In the genomic region with DNA sequence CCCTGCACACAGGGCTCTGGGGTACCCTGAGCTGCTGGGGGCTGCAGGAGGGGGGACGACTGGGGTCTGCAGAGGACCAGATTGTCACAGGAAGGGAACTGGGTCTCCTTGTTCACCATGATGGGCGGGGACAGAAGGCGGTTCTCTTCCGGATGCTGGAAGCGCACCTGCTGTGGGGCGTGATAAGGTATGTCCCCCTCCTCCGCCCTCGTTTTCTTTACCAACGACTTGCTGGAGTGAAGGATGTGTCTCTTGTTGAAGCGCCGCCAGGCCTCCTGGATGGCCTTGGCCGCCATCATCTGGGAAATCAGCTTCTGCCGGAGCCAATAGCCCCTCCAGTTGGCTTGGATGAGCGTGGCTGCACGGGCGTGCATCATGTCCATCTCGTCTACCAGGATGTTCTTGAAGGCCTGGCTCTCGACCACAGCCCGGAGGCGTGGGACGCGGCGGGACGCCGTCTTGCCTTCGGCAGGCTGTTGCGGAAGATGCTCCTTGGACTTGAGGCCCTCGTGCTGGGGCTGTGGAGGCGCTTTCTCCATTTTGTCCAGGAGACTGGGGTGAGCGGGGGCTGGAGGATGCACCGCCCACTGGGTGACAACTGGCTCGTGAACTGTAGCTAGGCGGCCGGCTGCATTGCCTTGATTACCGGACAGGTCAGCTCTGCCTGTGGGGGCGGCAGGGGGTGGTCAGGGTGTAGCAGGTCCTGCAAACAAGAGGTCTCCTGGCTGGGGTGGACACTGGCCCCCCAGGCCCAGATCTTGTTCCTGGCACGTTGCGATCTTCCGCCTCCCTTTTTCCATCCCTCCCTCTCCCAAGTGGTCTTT, we compare ENCODE assay signal across 19 cellular contexts. TPM values are rescaled to one million over a fixed set of nuclear protein-coding genes. Genes with fewer than 3 reads are reported as not detected.
DNase-seq lines count a peak whose midpoint lies in the region; FAIRE-seq and TF ChIP-seq lines count a peak whose summit lies in the region.
"Had no signal": no experiment of that assay in that cellular context is flagged by ENCODE, and none has a peak within 500 bp of the region (broad histone marks: within the 10 kb centered on the region; RNA-seq: fewer than 3 reads in every experiment).

No MANE protein-coding gene starts in this region.

- peak overlapping the region; percentile 73 for H3K27ac ChIP-seq in KOPT-K1 (ENCODE audit: low read depth, low read length, poor library complexity, severe bottlenecking)
- no peak overlapping the region for H3K27ac ChIP-seq in H1 (ENCODE audit: low read depth, low read length)
- no peak overlapping the region for H3K27ac ChIP-seq in neuronal stem cell (replicated peaks; ENCODE audit: low read length)
- H3K27ac ChIP-seq: 22Rv1 had no signal

- H3K79me1 ChIP-seq in H1 (ENCODE audit: low read depth, low read length) (no peaks in the 10 kb centered on the region; the same call in 1 of the 2 replicates), neuronal stem cell (ENCODE audit: low read depth, low read length) (peaks cover 4% of the 10 kb centered on the region)

- H3K27me3 Mint-ChIP-seq in activated CD4-positive, alpha-beta T cell treated with anti-CD3 and anti-CD28 coated beads, Interleukin-2, amount 10 ng/mL, durations not matched to agents 24 days and 14 days, result no peaks in the 10 kb centered on the region
- no peaks in the 10 kb centered on the region for H3K27me3 Mint-ChIP-seq in activated CD4-positive, alpha-beta T cell treated with anti-CD3 and anti-CD28 coated beads, Interleukin-2, amount 10 ng/mL, durations not matched to agents 7 days and 5 days
- H3K27me3 Mint-ChIP-seq in nephron progenitor cell (ENCODE audit: low read depth, poor library complexity) (peaks cover 2% of the 10 kb centered on the region), HFFc6 (ENCODE audit: insufficient read depth) (peaks cover 13% of the 10 kb centered on the region)

- H2BK20ac ChIP-seq in H1 (ENCODE audit: low read length), result no peak overlapping the region

- H3K9ac ChIP-seq in H1 (replicated peaks in 1 of 4; ENCODE audit: extremely low read depth in 1 of 4, low read depth in 3 of 4, low read length in 3 of 4) (no peak overlapping the region), neuronal stem cell (ENCODE audit: low read depth, low read length, poor library complexity) (no peak overlapping the region)
- H3K9ac ChIP-seq: BLaER1 had no signal

- WGBS in H1 (ENCODE audit: extremely low coverage in 1 of 2, insufficient coverage in 1 of 2, insufficient read length in 1 of 2, insufficient replicate concordance in 2 of 2, low coverage in 1 of 2, low lambda C conversion rate in 2 of 2, missing lambda C conversion rate in 1 of 2), 2 experiments, result 95% methylated on average over 33 of the region's 39 CpGs; no CpG with 5 or more reads in 1 of the 2 experiments
- WGBS in neuronal stem cell (ENCODE audit: extremely low coverage in 2 of 2, insufficient read length in 2 of 2, insufficient replicate concordance in 1 of 2), 2 donors, result no CpG with 5 or more reads among the region's 39 CpGs

- H4K20me1 ChIP-seq in H1 (replicated peaks in 1 of 2; ENCODE audit: control insufficient read depth in 1 of 2, insufficient read depth in 2 of 2, low read length in 2 of 2), result peaks cover 0 to 1% of the 10 kb centered on the region in 2 experiments

- H4K5ac ChIP-seq in H1 (ENCODE audit: insufficient read length, low read depth, low read length), result no peak overlapping the region

- H4K91ac ChIP-seq in H1 (replicated peaks; ENCODE audit: insufficient read length, low read length), result no peak overlapping the region
- H4K91ac ChIP-seq in neuronal stem cell (ENCODE audit: low read depth, low read length, poor library complexity), result no peak overlapping the region

- no peak overlapping the region for H3K4me3 Mint-ChIP-seq in activated CD4-positive, alpha-beta T cell treated with anti-CD3 and anti-CD28 coated beads, Interleukin-2, amount 10 ng/mL, durations not matched to agents 24 days and 14 days
- no peak overlapping the region for H3K4me3 Mint-ChIP-seq in activated CD4-positive, alpha-beta T cell treated with anti-CD3 and anti-CD28 coated beads, Interleukin-2, amount 10 ng/mL, durations not matched to agents 7 days and 5 days
- H3K4me3 Mint-ChIP-seq in nephron progenitor cell, result no peak overlapping the region
- no peak overlapping the region for H3K4me3 Mint-ChIP-seq in HFFc6

- H3K79me2 ChIP-seq in H1 (ENCODE audit: control insufficient read depth in 1 of 2, insufficient read depth in 2 of 2, low read length in 2 of 2), result no peaks in the 10 kb centered on the region

- POLR2A ChIA-PET in activated CD4-positive, alpha-beta T cell treated with anti-CD3 and anti-CD28 coated beads, Interleukin-2, amount 10 ng/mL, durations not matched to agents 7 days and 5 days (lab: Charles Lee), result no interaction called here
- POLR2A ChIA-PET in H1 (lab: Charles Lee; ENCODE audit: partially characterized antibody), result interaction anchor here (1.0 to 1.3 kb wide), 2 partner anchors 14 to 36 kb away, joined by 5 to 6 read pairs; partner anchors contain the start of gene JUND

- no peak overlapping the region for H2AK5ac ChIP-seq in H1 (ENCODE audit: low read depth, low read length)
- no peak overlapping the region for H2AK5ac ChIP-seq in neuronal stem cell (ENCODE audit: low read depth, low read length)

- no peaks in the 10 kb centered on the region; the same call in 1 of the 2 replicates for H3K23me2 ChIP-seq in H1 (ENCODE audit: low read depth, low read length)

- H3K23ac ChIP-seq in H1 (ENCODE audit: insufficient read length) (no peak overlapping the region), neuronal stem cell (ENCODE audit: low read depth, low read length, poor library complexity) (peak overlapping the region; percentile 25)

- no peak overlapping the region for H2BK12ac ChIP-seq in H1 (ENCODE audit: low read depth, low read length)
- no peak overlapping the region for H2BK12ac ChIP-seq in neuronal stem cell (ENCODE audit: low read length)

- TF ChIP-seq EP300 in H1 (IDR thresholded peaks at IDR 0.05; ENCODE audit: borderline replicate concordance in 1 of 2, low read depth in 2 of 2, low read length in 2 of 2), result no peak

- TF ChIP-seq POLR2A in H1 (IDR thresholded peaks at IDR 0.05; ENCODE audit: control extremely low read depth in 1 of 2, low read depth in 2 of 2, low read length in 2 of 2), result no peak

- H2BK5ac ChIP-seq in H1 (ENCODE audit: low read depth, low read length) (no peak overlapping the region), neuronal stem cell (ENCODE audit: low read length) (no peak overlapping the region)

- no peak for TF ChIP-seq CTCF in H1 (IDR thresholded peaks at IDR 0.05; ENCODE audit: control extremely low read depth in 1 of 3, insufficient read depth in 1 of 3, low read depth in 1 of 3, low read length in 3 of 3)
- TF ChIP-seq CTCF in nephron progenitor cell (IDR thresholded peaks at IDR 0.05), result no peak
- TF ChIP-seq CTCF in HFFc6 (IDR thresholded peaks at IDR 0.05), result no peak

- no peak overlapping the region for H3K14ac ChIP-seq in H1 (ENCODE audit: insufficient read length)
- H3K14ac ChIP-seq in neuronal stem cell (ENCODE audit: low read length), result no peak overlapping the region

- H3K9me3 ChIP-seq in KOPT-K1 (ENCODE audit: insufficient read depth, low read length, poor library complexity, severe bottlenecking) (no peaks in the 10 kb centered on the region), H1 (ENCODE audit: insufficient read depth in 2 of 2, low read depth in 1 of 2, low read length in 1 of 2) (no peaks in the 10 kb centered on the region), neuronal stem cell (replicated peaks in 1 of 2; ENCODE audit: control insufficient read depth in 2 of 2, insufficient read depth in 1 of 2, low read depth in 1 of 2, low read length in 2 of 2) (no peaks in the 10 kb centered on the region)
- H3K9me3 ChIP-seq: BLaER1, Caco-2 had no signal

- H3K18ac ChIP-seq in H1 (ENCODE audit: extremely low read depth, low read length) (no peak overlapping the region), neuronal stem cell (ENCODE audit: low read length) (no peak overlapping the region)

- H2BK15ac ChIP-seq in H1 (ENCODE audit: low read length) (no peak overlapping the region), neuronal stem cell (ENCODE audit: low read length) (no peak overlapping the region)

- H2BK120ac ChIP-seq in H1 (replicated peaks; ENCODE audit: low read depth, low read length), result no peak overlapping the region
- no peak overlapping the region for H2BK120ac ChIP-seq in neuronal stem cell (ENCODE audit: low read depth, low read length)

- no peaks in the 10 kb centered on the region for H3K9me3 Mint-ChIP-seq in activated CD4-positive, alpha-beta T cell treated with anti-CD3 and anti-CD28 coated beads, Interleukin-2, amount 10 ng/mL, durations not matched to agents 24 days and 14 days
- no peaks in the 10 kb centered on the region for H3K9me3 Mint-ChIP-seq in activated CD4-positive, alpha-beta T cell treated with anti-CD3 and anti-CD28 coated beads, Interleukin-2, amount 10 ng/mL, durations not matched to agents 7 days and 5 days
- H3K9me3 Mint-ChIP-seq in nephron progenitor cell (no peaks in the 10 kb centered on the region), HFFc6 (no peaks in the 10 kb centered on the region)
- H3K9me3 Mint-ChIP-seq: CD8-positive, alpha-beta memory T cell had no signal

- H4K8ac ChIP-seq in H1 (ENCODE audit: extremely low read depth, insufficient read depth, low read length), result peak overlapping the region; percentile 58
- no peak overlapping the region for H4K8ac ChIP-seq in neuronal stem cell (ENCODE audit: low read depth, low read length)

- H3K4me1 ChIP-seq in H1 (replicated peaks in 1 of 4; ENCODE audit: control insufficient read depth in 3 of 4, insufficient read depth in 4 of 4, low read length in 3 of 4) (no peaks in the 10 kb centered on the region), neuronal stem cell (ENCODE audit: control insufficient read depth in 2 of 2, insufficient read depth in 1 of 2, low read depth in 1 of 2, low read length in 2 of 2) (peaks cover 0 to 3% of the 10 kb centered on the region in 2 donors)
- H3K4me1 ChIP-seq: Caco-2 had no signal

- H3K56ac ChIP-seq in H1 (replicated peaks; ENCODE audit: insufficient read length, low read depth, low read length), result no peak overlapping the region

- no peak overlapping the region for H3K27ac Mint-ChIP-seq in activated CD4-positive, alpha-beta T cell treated with anti-CD3 and anti-CD28 coated beads, Interleukin-2, amount 10 ng/mL, durations not matched to agents 24 days and 14 days
- no peak overlapping the region for H3K27ac Mint-ChIP-seq in activated CD4-positive, alpha-beta T cell treated with anti-CD3 and anti-CD28 coated beads, Interleukin-2, amount 10 ng/mL, durations not matched to agents 7 days and 5 days
- H3K27ac Mint-ChIP-seq in nephron progenitor cell (no peak overlapping the region), HFFc6 (no peak overlapping the region)

- CTCF ChIA-PET in activated CD4-positive, alpha-beta T cell treated with anti-CD3 and anti-CD28 coated beads, Interleukin-2, amount 10 ng/mL, durations not matched to agents 7 days and 5 days (lab: Charles Lee), result interaction anchor here (4.3 kb wide), 1 partner anchor 12 kb away, joined by 34 read pairs; no protein-coding TSS in a partner anchor
- CTCF ChIA-PET in H1 (lab: Charles Lee; ENCODE audit: partially characterized antibody), result interaction anchor here (0.8 to 5.5 kb wide), 3 partner anchors 12 to 119 kb away, joined by 3 to 33 read pairs (median 4); partner anchors contain the start of gene GDF15

- peaks cover 21% of the 10 kb centered on the region for H3K36me3 Mint-ChIP-seq in activated CD4-positive, alpha-beta T cell treated with anti-CD3 and anti-CD28 coated beads, Interleukin-2, amount 10 ng/mL, durations not matched to agents 24 days and 14 days (ENCODE audit: low read depth)
- H3K36me3 Mint-ChIP-seq in activated CD4-positive, alpha-beta T cell treated with anti-CD3 and anti-CD28 coated beads, Interleukin-2, amount 10 ng/mL, durations not matched to agents 7 days and 5 days (ENCODE audit: low read depth), result peaks cover 21% of the 10 kb centered on the region
- H3K36me3 Mint-ChIP-seq in nephron progenitor cell (ENCODE audit: low read depth), result peaks cover 26% of the 10 kb centered on the region
- peaks cover 12% of the 10 kb centered on the region for H3K36me3 Mint-ChIP-seq in HFFc6 (ENCODE audit: low read depth)

- no peak overlapping the region for H3K4me3 ChIP-seq in H1 (ENCODE audit: extremely low read depth in 1 of 4, insufficient read depth in 2 of 4, low read depth in 3 of 4, low read length in 4 of 4)
- H3K4me3 ChIP-seq in neuronal stem cell (ENCODE audit: low read length in 2 of 2), result no peak overlapping the region
- H3K4me3 ChIP-seq: BLaER1 had no signal

- peaks cover 3% of the 10 kb centered on the region; the same call in 1 of the 2 replicates for H3K36me3 ChIP-seq in KOPT-K1 (ENCODE audit: insufficient read depth, low read length)
- H3K36me3 ChIP-seq in H1 (ENCODE audit: control insufficient read depth in 2 of 4, insufficient read depth in 4 of 4, low read length in 3 of 4), result no peaks in the 10 kb centered on the region; a peak in 1 of 8 replicates
- peaks cover 20 to 38% of the 10 kb centered on the region in 2 donors for H3K36me3 ChIP-seq in neuronal stem cell (replicated peaks in 1 of 2; ENCODE audit: control insufficient read depth in 2 of 2, insufficient read depth in 2 of 2, low read length in 2 of 2)

- no peak for FAIRE-seq in H1 (lab: Jason Lieb, UNC)
- FAIRE-seq: GM19239, H54, HepG2, HTR-8/SVneo had no signal

- H3K4me2 ChIP-seq in H1 (ENCODE audit: insufficient read depth in 1 of 2, low read depth in 2 of 2, low read length in 2 of 2), result no peak overlapping the region
- no peak overlapping the region for H3K4me2 ChIP-seq in neuronal stem cell (ENCODE audit: insufficient read depth, low read length, poor library complexity, severe bottlenecking)

- DNase-seq in activated CD4-positive, alpha-beta T cell treated with anti-CD3 and anti-CD28 coated beads, Interleukin-2, amount 10 ng/mL, durations not matched to agents 24 days and 14 days, result peak; percentile 53
- no peak for DNase-seq in activated CD4-positive, alpha-beta T cell treated with anti-CD3 and anti-CD28 coated beads, Interleukin-2, amount 10 ng/mL, durations not matched to agents 7 days and 5 days
- no peak for DNase-seq in H1 (ENCODE audit: low read depth in 1 of 2, low spot score in 2 of 2)
- no peak for DNase-seq in neuronal stem cell (ENCODE audit: low spot score)
- no peak for DNase-seq in Ammon's horn (ENCODE audit: low spot score)
- DNase-seq in nephron progenitor cell, result no peak
- no peak for DNase-seq in HFFc6
- DNase-seq: Caco-2; CD8-positive, alpha-beta memory T cell; DND-41; GF-D8 had no signal

- H2AFZ ChIP-seq in H1 (ENCODE audit: low read length) (no peak overlapping the region), neuronal stem cell (ENCODE audit: low read length) (no peak overlapping the region)

- H3K27me3 ChIP-seq in H1 (replicated peaks in 1 of 4; ENCODE audit: control insufficient read depth in 3 of 4, extremely low read depth in 1 of 4, insufficient read depth in 3 of 4, low read length in 3 of 4) (peaks cover 0 to 5% (median 0%) of the 10 kb centered on the region in 4 experiments; a peak in 1 of 7 replicates), neuronal stem cell (ENCODE audit: control insufficient read depth in 3 of 3, insufficient read depth in 3 of 3, low read depth in 1 of 3, low read length in 3 of 3) (no peaks in the 10 kb centered on the region)
- H3K27me3 ChIP-seq: BLaER1 had no signal

- no peak overlapping the region for H3K4ac ChIP-seq in H1 (replicated peaks; ENCODE audit: insufficient read length, low read depth, low read length)
- no peak overlapping the region for H3K4ac ChIP-seq in neuronal stem cell (ENCODE audit: low read length)

- intact Hi-C loops in activated CD4-positive, alpha-beta T cell treated with anti-CD3 and anti-CD28 coated beads, Interleukin-2, amount 10 ng/mL, durations not matched to agents 24 days and 14 days (cut with micrococcal nuclease), result no loop called here

- peaks cover 4% of the 10 kb centered on the region for H3K4me1 Mint-ChIP-seq in activated CD4-positive, alpha-beta T cell treated with anti-CD3 and anti-CD28 coated beads, Interleukin-2, amount 10 ng/mL, durations not matched to agents 24 days and 14 days
- peaks cover 5% of the 10 kb centered on the region for H3K4me1 Mint-ChIP-seq in activated CD4-positive, alpha-beta T cell treated with anti-CD3 and anti-CD28 coated beads, Interleukin-2, amount 10 ng/mL, durations not matched to agents 7 days and 5 days
- H3K4me1 Mint-ChIP-seq in nephron progenitor cell, result no peaks in the 10 kb centered on the region
- no peaks in the 10 kb centered on the region for H3K4me1 Mint-ChIP-seq in HFFc6 (ENCODE audit: low read depth)

- no peak for TF ChIP-seq RAD21 in H1 (IDR thresholded peaks at IDR 0.05 in 1 of 2, conservative IDR thresholded peaks at IDR 0.05 in 1 of 2; ENCODE audit: low read depth in 2 of 2, low read length in 2 of 2)

RNA-seq across cellular contexts. Expression of gene IQCN, which starts 7.2 kb away (rescaled TPM):
- total RNA-seq in activated CD4-positive, alpha-beta T cell treated with anti-CD3 and anti-CD28 coated beads, Interleukin-2, amount 10 ng/mL, durations not matched to agents 24 days and 14 days, result 2.3 and 3.0 TPM in 2 replicates
- 1 to 10 TPM; 6.3 to 7.2 TPM for total RNA-seq in activated CD4-positive, alpha-beta T cell treated with anti-CD3 and anti-CD28 coated beads, Interleukin-2, amount 10 ng/mL, durations not matched to agents 7 days and 5 days
- total RNA-seq in H1 (2021; fragmentation: NEBNext Ultra II Directional; extraction: Animal tissue kit (Norgen Biotek cat#: 25700)), result 0.31 and 1.0 TPM in 2 replicates
- polyA plus RNA-seq in H1 (2011; rRNA removed), result 0.36 and 0.82 TPM in 2 replicates
- 0.45 TPM for polyA plus RNA-seq in H1 (2011; cell fraction: cytosol; rRNA removed)
- polyA plus RNA-seq in H1 (2011; cell fraction: nucleus; rRNA removed), result 4.0 TPM
- 0.22 to 0.46 TPM (median 0.31 TPM) in 4 replicates for polyA plus RNA-seq in H1 (2012, experiment 1 of 2)
- polyA plus RNA-seq in H1 (2012, experiment 2 of 2), result 0.18 TPM
- 0.12 TPM for polyA plus RNA-seq in H1 (2013, experiment 1 of 2)
- 0.15 TPM for polyA plus RNA-seq in H1 (2013, experiment 2 of 2)
- polyA minus RNA-seq in H1 (2011; rRNA and poly(A)+ RNA removed), result 0.98 and 1.9 TPM in 2 replicates
- 0.51 TPM for polyA minus RNA-seq in H1 (2011; cell fraction: cytosol; rRNA and poly(A)+ RNA removed)
- 3.5 TPM for polyA minus RNA-seq in H1 (2011; cell fraction: nucleus; rRNA and poly(A)+ RNA removed)
- polyA plus RNA-seq in neuronal stem cell (2013, experiment 1 of 2), result 0.81 TPM
- polyA plus RNA-seq in neuronal stem cell (2013, experiment 2 of 2), result 1.1 TPM
- under 1 TPM; 0.40 to 0.87 (median 0.55) TPM for total RNA-seq in HFFc6 (2021; fragmentation: NEBNext Ultra II Directional; extraction: Animal tissue kit (Norgen Biotek cat#: 25700))

RNA-seq across cellular contexts. Expression of gene JUND, which starts 14.3 kb away (rescaled TPM):
- 382 and 413 TPM in 2 replicates for total RNA-seq in activated CD4-positive, alpha-beta T cell treated with anti-CD3 and anti-CD28 coated beads, Interleukin-2, amount 10 ng/mL, durations not matched to agents 24 days and 14 days
- total RNA-seq in activated CD4-positive, alpha-beta T cell treated with anti-CD3 and anti-CD28 coated beads, Interleukin-2, amount 10 ng/mL, durations not matched to agents 7 days and 5 days, result 100 to 1,000 TPM; 343 to 347 TPM
- total RNA-seq in H1 (2021; fragmentation: NEBNext Ultra II Directional; extraction: Animal tissue kit (Norgen Biotek cat#: 25700)), result 77.5 and 95.8 TPM in 2 replicates
- polyA plus RNA-seq in H1 (2011; rRNA removed), result 54.0 and 64.4 TPM in 2 replicates
- 88.8 TPM for polyA plus RNA-seq in H1 (2011; cell fraction: cytosol; rRNA removed)
- polyA plus RNA-seq in H1 (2011; cell fraction: nucleus; rRNA removed), result 97.7 TPM
- polyA plus RNA-seq in H1 (2012, experiment 1 of 2), result 15.6 to 62.2 TPM (median 61.4 TPM) in 4 replicates
- 20.8 TPM for polyA plus RNA-seq in H1 (2012, experiment 2 of 2)
- polyA plus RNA-seq in H1 (2013, experiment 1 of 2), result 45.5 TPM
- 50.7 TPM for polyA plus RNA-seq in H1 (2013, experiment 2 of 2)
- polyA minus RNA-seq in H1 (2011; rRNA and poly(A)+ RNA removed), result 21.2 and 23.0 TPM in 2 replicates
- polyA minus RNA-seq in H1 (2011; cell fraction: cytosol; rRNA and poly(A)+ RNA removed), result 115 TPM
- polyA minus RNA-seq in H1 (2011; cell fraction: nucleus; rRNA and poly(A)+ RNA removed), result 188 TPM
- polyA plus RNA-seq in neuronal stem cell (2013, experiment 1 of 2), result 126 TPM
- 119 TPM for polyA plus RNA-seq in neuronal stem cell (2013, experiment 2 of 2)
- 10 to 100 TPM; 70.3 to 99.9 (median 91.7) TPM for total RNA-seq in HFFc6 (2021; fragmentation: NEBNext Ultra II Directional; extraction: Animal tissue kit (Norgen Biotek cat#: 25700))

RNA-seq across cellular contexts. Expression of gene PDE4C, which starts 40.8 kb away (rescaled TPM):
- 0.14 and 0.37 TPM in 2 replicates for total RNA-seq in activated CD4-positive, alpha-beta T cell treated with anti-CD3 and anti-CD28 coated beads, Interleukin-2, amount 10 ng/mL, durations not matched to agents 24 days and 14 days
- total RNA-seq in activated CD4-positive, alpha-beta T cell treated with anti-CD3 and anti-CD28 coated beads, Interleukin-2, amount 10 ng/mL, durations not matched to agents 7 days and 5 days, result under 1 TPM in 1 of 2 experiments, not detected in 1; 0.15 TPM
- 2.3 and 2.7 TPM in 2 replicates for total RNA-seq in H1 (2021; fragmentation: NEBNext Ultra II Directional; extraction: Animal tissue kit (Norgen Biotek cat#: 25700))
- 3.1 and 3.7 TPM in 2 replicates for polyA plus RNA-seq in H1 (2011; rRNA removed)
- 4.7 TPM for polyA plus RNA-seq in H1 (2011; cell fraction: cytosol; rRNA removed)
- 10.8 TPM for polyA plus RNA-seq in H1 (2011; cell fraction: nucleus; rRNA removed)
- polyA plus RNA-seq in H1 (2012, experiment 1 of 2), result 1.8 to 3.1 TPM (median 2.3 TPM) in 4 replicates
- 1.1 TPM for polyA plus RNA-seq in H1 (2012, experiment 2 of 2)
- 0.71 TPM for polyA plus RNA-seq in H1 (2013, experiment 1 of 2)
- polyA plus RNA-seq in H1 (2013, experiment 2 of 2), result 0.85 TPM
- 2.6 and 5.2 TPM in 2 replicates for polyA minus RNA-seq in H1 (2011; rRNA and poly(A)+ RNA removed)
- polyA minus RNA-seq in H1 (2011; cell fraction: cytosol; rRNA and poly(A)+ RNA removed), result 3.2 TPM
- 8.1 TPM for polyA minus RNA-seq in H1 (2011; cell fraction: nucleus; rRNA and poly(A)+ RNA removed)
- polyA plus RNA-seq in neuronal stem cell (2013, experiment 1 of 2), result 0.14 TPM
- 0.12 TPM for polyA plus RNA-seq in neuronal stem cell (2013, experiment 2 of 2)
- under 1 TPM in 1 of 6 experiments, not detected in 5; 0.14 TPM for total RNA-seq in HFFc6 (2021; fragmentation: NEBNext Ultra II Directional; extraction: Animal tissue kit (Norgen Biotek cat#: 25700))
- total RNA-seq: A673; CD8-positive, alpha-beta memory T cell had no signal
- polyA plus RNA-seq: CD8-positive, alpha-beta memory T cell had no signal

RNA-seq across cellular contexts. Expression of gene LSM4, which starts 55.8 kb away (rescaled TPM):
- total RNA-seq in activated CD4-positive, alpha-beta T cell treated with anti-CD3 and anti-CD28 coated beads, Interleukin-2, amount 10 ng/mL, durations not matched to agents 24 days and 14 days, result 217 and 225 TPM in 2 replicates
- 100 to 1,000 TPM; 156 to 181 TPM for total RNA-seq in activated CD4-positive, alpha-beta T cell treated with anti-CD3 and anti-CD28 coated beads, Interleukin-2, amount 10 ng/mL, durations not matched to agents 7 days and 5 days
- total RNA-seq in H1 (2021; fragmentation: NEBNext Ultra II Directional; extraction: Animal tissue kit (Norgen Biotek cat#: 25700)), result 319 and 344 TPM in 2 replicates
- 302 and 380 TPM in 2 replicates for polyA plus RNA-seq in H1 (2011; rRNA removed)
- polyA plus RNA-seq in H1 (2011; cell fraction: cytosol; rRNA removed), result 472 TPM
- polyA plus RNA-seq in H1 (2011; cell fraction: nucleus; rRNA removed), result 307 TPM
- polyA plus RNA-seq in H1 (2012, experiment 1 of 2), result 245 to 329 TPM (median 314 TPM) in 4 replicates
- polyA plus RNA-seq in H1 (2012, experiment 2 of 2), result 316 TPM
- 312 TPM for polyA plus RNA-seq in H1 (2013, experiment 1 of 2)
- 316 TPM for polyA plus RNA-seq in H1 (2013, experiment 2 of 2)
- polyA minus RNA-seq in H1 (2011; rRNA and poly(A)+ RNA removed), result 47.1 and 48.2 TPM in 2 replicates
- 90.1 TPM for polyA minus RNA-seq in H1 (2011; cell fraction: cytosol; rRNA and poly(A)+ RNA removed)
- polyA minus RNA-seq in H1 (2011; cell fraction: nucleus; rRNA and poly(A)+ RNA removed), result 101 TPM
- polyA plus RNA-seq in neuronal stem cell (2013, experiment 1 of 2), result 355 TPM
- 349 TPM for polyA plus RNA-seq in neuronal stem cell (2013, experiment 2 of 2)
- 100 to 1,000 TPM; 175 to 217 (median 202) TPM for total RNA-seq in HFFc6 (2021; fragmentation: NEBNext Ultra II Directional; extraction: Animal tissue kit (Norgen Biotek cat#: 25700))
